ENCODE assay signal across 7 cellular contexts in genomic region chr15:59313703-59314332, GRCh38. TPM values are rescaled to one million over a fixed set of nuclear protein-coding genes. Genes with fewer than 3 reads are reported as not detected.
DNase-seq lines count a peak whose midpoint lies in the region; ATAC-seq and TF ChIP-seq lines count a peak whose summit lies in the region.

No MANE protein-coding gene starts in this region.

- TF ChIP-seq CTCF in PC-9 (conservative IDR thresholded peaks at IDR 0.05): no peak
- no peak for TF ChIP-seq CTCF in activated CD8-positive, alpha-beta T cell treated with anti-CD3 and anti-CD28 coated beads for 36 hours (IDR thresholded peaks at IDR 0.05)

- H3K36me3 ChIP-seq in PC-9 (ENCODE audit: low read depth): peaks cover 10% of the 10 kb centered on the region; the same call in 1 of the 2 replicates

- H3K9me2 ChIP-seq in PC-9 (ENCODE audit: insufficient read depth): no peaks in the 10 kb centered on the region

- peak overlapping the region; percentile 40 for H3K4me2 ChIP-seq in PC-9

- H3F3A ChIP-seq in PC-9 (ENCODE audit: insufficient read depth, low read depth): peaks cover 23% of the 10 kb centered on the region; the same call in 1 of the 2 replicates

- peaks cover 3% of the 10 kb centered on the region; the same call in 1 of the 2 replicates for H4K20me1 ChIP-seq in PC-9 (ENCODE audit: insufficient read depth)

- H3K36me3 Mint-ChIP-seq in activated CD8-positive, alpha-beta T cell treated with anti-CD3 and anti-CD28 coated beads for 36 hours (ENCODE audit: low read depth): no peaks in the 10 kb centered on the region

- ATAC-seq in GM19468 (IDR thresholded peaks at IDR 0.05; ENCODE audit: extremely low read depth, unreplicated experiment) (peak; percentile 55), HG03432 (IDR thresholded peaks at IDR 0.05; ENCODE audit: unreplicated experiment) (peak; percentile 86)
- no peak for ATAC-seq in activated CD8-positive, alpha-beta T cell treated with anti-CD3 and anti-CD28 coated beads for 36 hours

- no peaks in the 10 kb centered on the region for H3K27me3 ChIP-seq in PC-9 (ENCODE audit: insufficient read depth, low read depth)

- peaks cover 99% of the 10 kb centered on the region for H3K79me2 ChIP-seq in PC-9 (ENCODE audit: low read depth)

- H3K4me3 Mint-ChIP-seq in activated CD8-positive, alpha-beta T cell treated with anti-CD3 and anti-CD28 coated beads for 36 hours: no peak overlapping the region

- H3K9me3 ChIP-seq in PC-9 (ENCODE audit: insufficient read depth, low read depth): no peaks in the 10 kb centered on the region

- H3K4me1 Mint-ChIP-seq in activated CD8-positive, alpha-beta T cell treated with anti-CD3 and anti-CD28 coated beads for 36 hours (ENCODE audit: low read depth): no peaks in the 10 kb centered on the region

- peaks cover 1% of the 10 kb centered on the region for H3K27me3 Mint-ChIP-seq in activated CD8-positive, alpha-beta T cell treated with anti-CD3 and anti-CD28 coated beads for 36 hours

- peak overlapping the region; percentile 49 for H3K27ac ChIP-seq in PC-9

- H3K9me3 Mint-ChIP-seq in activated CD8-positive, alpha-beta T cell treated with anti-CD3 and anti-CD28 coated beads for 36 hours: peaks cover 1% of the 10 kb centered on the region

- DNase-seq in PC-9 (peak; percentile 73), iris pigment epithelial cell (ENCODE audit: low read depth) (peak; percentile 84), ureter (ENCODE audit: low spot score) (peak; percentile 89), middle frontal gyrus (ENCODE audit: extremely low spot score, low spot score) (no peak)
- DNase-seq in activated CD8-positive, alpha-beta T cell treated with anti-CD3 and anti-CD28 coated beads for 36 hours: no peak

- H2AFZ ChIP-seq in PC-9: no peak overlapping the region

- no TSS peak for BruUV-seq in PC-9 (replicated peaks; lab: Mats Ljungman, UMichigan)

- CTCF ChIA-PET in PC-9 (lab: Charles Lee): interaction anchor here (0.6 kb wide), 1 partner anchor 189 kb away, joined by 8 read pairs; no protein-coding TSS in a partner anchor
- CTCF ChIA-PET in activated CD8-positive, alpha-beta T cell treated with anti-CD3 and anti-CD28 coated beads for 36 hours (lab: Charles Lee): no interaction called here

- H3K4me1 ChIP-seq in PC-9 (replicated peaks; ENCODE audit: insufficient read depth): peaks cover 28% of the 10 kb centered on the region

- no peak overlapping the region for H3K27ac Mint-ChIP-seq in activated CD8-positive, alpha-beta T cell treated with anti-CD3 and anti-CD28 coated beads for 36 hours

- intact Hi-C loops in PC-9 (cut with micrococcal nuclease; ENCODE audit: unreplicated experiment): no loop called here
- intact Hi-C loops in activated CD8-positive, alpha-beta T cell treated with anti-CD3 and anti-CD28 coated beads for 36 hours (cut with micrococcal nuclease): no loop called here

- no peak overlapping the region for H3K4me3 ChIP-seq in PC-9

- POLR2A ChIA-PET in PC-9 (lab: Charles Lee; ENCODE audit: unreplicated experiment): interaction anchor here (0.6 kb wide), 3 partner anchors 14 to 29 kb away, joined by 3 to 11 read pairs (median 3); no protein-coding TSS in a partner anchor
- POLR2A ChIA-PET in activated CD8-positive, alpha-beta T cell treated with anti-CD3 and anti-CD28 coated beads for 36 hours (lab: Charles Lee): no interaction called here

RNA-seq across cellular contexts. Expression of gene MYO1E, which starts 58.9 kb away (rescaled TPM):
- total RNA-seq in PC-9 (2021) (156 and 213 TPM in 2 replicates), ureter (121 TPM)
- 10 to 100 TPM; 20.3 to 22.7 TPM for total RNA-seq in activated CD8-positive, alpha-beta T cell treated with anti-CD3 and anti-CD28 coated beads for 36 hours

Comparison
In these comparisons a context has a peak if more than half of its experiments do, and no peak if none do; other contexts are left out.
1. DNase-seq: peak in PC-9 (2 of 2), iris pigment epithelial cell (single experiment) and ureter (single experiment); none in middle frontal gyrus (single experiment) and activated CD8-positive, alpha-beta T cell treated with anti-CD3 and anti-CD28 coated beads for 36 hours (single experiment).